In genomic region chr10:131221632-131222277, GRCh38 we compare ENCODE assay signal across 17 cellular contexts.
A peak's percentile ranks its signal among the peaks of the same experiment; 100 is the strongest.
DNase-seq lines count a peak whose midpoint lies in the region; ATAC-seq and TF ChIP-seq lines count a peak whose summit lies in the region.
"Had no signal": no experiment of that assay in that cellular context is flagged by ENCODE, and none has a peak within 500 bp of the region (broad histone marks: within the 10 kb centered on the region; RNA-seq: fewer than 3 reads in every experiment).

No MANE protein-coding gene starts in this region.

- H3K27me3 ChIP-seq in BLaER1 (no peaks in the 10 kb centered on the region), RWPE2 (ENCODE audit: insufficient read depth, poor library complexity, severe bottlenecking) (no peaks in the 10 kb centered on the region), lower lobe of right lung (ENCODE audit: low read depth) (no peaks in the 10 kb centered on the region), spleen (replicated peaks in 1 of 7) (peaks cover 0 to 14% (median 0%) of the 10 kb centered on the region in 7 donors)

- H3K9ac ChIP-seq in BLaER1, result peak overlapping the region; percentile 49

- DNase-seq in RWPE2 (ENCODE audit: low spot score) (peak; percentile 17), lower lobe of right lung (peak; percentile 22), spleen (peak; percentile 54), SKM-1 (lab: John Stamatoyannopoulos, UW; ENCODE audit: unreplicated experiment) (no peak), D341Med (ENCODE audit: low spot score) (no peak)
- no peak for DNase-seq in central memory CD4-positive, alpha-beta T cell
- DNase-seq: 8988T; Caco-2; CD4-positive, alpha-beta T cell; DMS153; DMS79; GDM1; HCEC 1CT had no signal

- no peak for ATAC-seq in RWPE2 (ENCODE audit: low read depth)
- ATAC-seq in lower lobe of right lung, result no peak
- ATAC-seq: GM23338 had no signal

- peak overlapping the region; percentile 95 for H3K4me2 ChIP-seq in BLaER1
- H3K4me2 ChIP-seq: GM23338 had no signal

- H3K4me1 ChIP-seq in BLaER1, result peaks cover 100% of the 10 kb centered on the region
- no peaks in the 10 kb centered on the region for H3K4me1 ChIP-seq in RWPE2 (ENCODE audit: insufficient read depth, poor library complexity, severe bottlenecking)
- no peaks in the 10 kb centered on the region for H3K4me1 ChIP-seq in lower lobe of right lung
- no peaks in the 10 kb centered on the region for H3K4me1 ChIP-seq in spleen
- H3K4me1 ChIP-seq: Caco-2 had no signal

- H3K27ac ChIP-seq in BLaER1 (peak overlapping the region; percentile 80), RWPE2 (ENCODE audit: poor library complexity, severe bottlenecking) (no peak overlapping the region), lower lobe of right lung (no peak overlapping the region), spleen (no peak overlapping the region)
- H3K27ac ChIP-seq: C4-2B, HL-60 had no signal

- TF ChIP-seq CTCF in RWPE2 (IDR thresholded peaks at IDR 0.05; ENCODE audit: poor library complexity, severe bottlenecking), result no peak
- no peak for TF ChIP-seq CTCF in lower lobe of right lung (IDR thresholded peaks at IDR 0.05)
- TF ChIP-seq CTCF in spleen (IDR thresholded peaks at IDR 0.05 in 8 of 11, conservative IDR thresholded peaks at IDR 0.05 in 3 of 11), result no peak

- intact Hi-C loops in lower lobe of right lung (cut with DNase I) (no loop called here), spleen (cut with DNase I; ENCODE audit: low total_unique reads) (no loop called here)

- 85 to 91% (median 88%) methylated on average over 23 of the region's 23 CpGs for WGBS in spleen, 5 donors

- H3K36me3 ChIP-seq in BLaER1, result peaks cover 30% of the 10 kb centered on the region
- H3K36me3 ChIP-seq in RWPE2 (ENCODE audit: low read depth), result no peaks in the 10 kb centered on the region
- H3K36me3 ChIP-seq in lower lobe of right lung, result no peaks in the 10 kb centered on the region
- no peaks in the 10 kb centered on the region for H3K36me3 ChIP-seq in spleen

- TF ChIP-seq POLR2A in spleen (IDR thresholded peaks at IDR 0.05), result no peak

- H3K4me3 ChIP-seq in BLaER1, result peak overlapping the region; percentile 12; the same call in 1 of the 2 replicates
- H3K4me3 ChIP-seq in RWPE2 (ENCODE audit: severe bottlenecking), result no peak overlapping the region
- H3K4me3 ChIP-seq in lower lobe of right lung, result no peak overlapping the region
- no peak overlapping the region for H3K4me3 ChIP-seq in spleen
- H3K4me3 ChIP-seq: GM23338 had no signal

- H4K20me1 ChIP-seq in BLaER1, result peaks cover 2% of the 10 kb centered on the region; the same call in 1 of the 2 replicates

- H3K9me3 ChIP-seq in BLaER1 (no peaks in the 10 kb centered on the region), RWPE2 (ENCODE audit: severe bottlenecking) (no peaks in the 10 kb centered on the region), lower lobe of right lung (no peaks in the 10 kb centered on the region), spleen (no peaks in the 10 kb centered on the region)
- H3K9me3 ChIP-seq: Caco-2 had no signal

Comparison
In these comparisons a context has a peak if more than half of its experiments do, and no peak if none do; other contexts are left out.
1. DNase-seq: peak in RWPE2 (single experiment), lower lobe of right lung (single experiment) and spleen (single experiment); none in SKM-1 (single experiment), central memory CD4-positive, alpha-beta T cell (single experiment) and D341Med (single experiment).